In genomic region chr16:29974291-29975133, GRCh38 we compare ENCODE assay signal across 1 cellular context.
A peak's percentile ranks its signal among the peaks of the same experiment; 100 is the strongest.
TF ChIP-seq lines count a peak whose summit lies in the region.

No MANE protein-coding gene starts in this region.

TF ChIP-seq in H1, 55 proteins besides CTCF, POLR2A, EP300 and RAD21:
- TF ChIP-seq FOSL1 (IDR thresholded peaks at IDR 0.05; ENCODE audit: insufficient read depth, low read depth, low read length) (no peak), PHF8 (conservative IDR thresholded peaks at IDR 0.05; ENCODE audit: low read depth, low read length) (peak; percentile 24; the same call in 1 of the 2 replicates), ZNF274 (IDR thresholded peaks at IDR 0.05; ENCODE audit: borderline replicate concordance, extremely low read depth, low read length) (no peak), SAP30 (IDR thresholded peaks at IDR 0.05; ENCODE audit: insufficient read depth, insufficient replicate concordance, low read length) (peak; percentile 15), SRF (IDR thresholded peaks at IDR 0.05; ENCODE audit: low read depth, low read length) (no peak), RBBP5 (IDR thresholded peaks at IDR 0.05; ENCODE audit: borderline replicate concordance, low read depth, low read length) (0 out of 2 replicates have a peak, but pooled peaks have one; percentile 13)
